ENCODE assay signal across 9 cellular contexts in the genomic region with DNA sequence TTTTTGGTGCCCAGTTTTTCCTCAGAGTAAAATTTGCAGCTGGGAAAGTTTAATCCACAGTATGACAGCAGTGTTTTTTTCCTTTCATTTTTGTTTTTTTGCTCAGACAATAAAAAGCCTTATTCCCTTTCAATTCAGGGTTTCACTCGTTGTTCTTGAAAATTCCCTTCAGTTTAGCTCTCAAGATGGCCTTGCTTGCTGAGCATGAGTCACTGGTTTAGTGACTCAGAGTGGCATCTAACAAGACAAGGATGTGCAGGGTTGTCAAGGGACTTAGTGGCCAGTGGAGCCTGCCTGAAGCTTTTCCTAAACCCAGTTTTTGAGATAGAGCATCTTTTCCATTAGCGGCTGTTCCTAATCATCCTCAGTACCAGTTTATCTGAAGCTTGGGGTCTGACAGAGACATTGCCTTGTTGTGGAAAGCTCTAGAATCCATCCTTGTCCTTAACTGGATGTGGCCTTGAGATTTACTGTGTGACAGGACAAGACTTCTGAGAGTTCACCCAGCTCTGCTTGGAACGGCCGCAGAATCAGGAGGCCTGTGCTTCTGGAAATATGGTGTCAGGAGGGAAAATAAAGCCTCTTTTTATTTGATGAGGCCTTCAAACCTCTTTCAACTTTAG. TPM values are rescaled to one million over a fixed set of nuclear protein-coding genes. Genes with fewer than 3 reads are reported as not detected.
A peak's percentile ranks its signal among the peaks of the same experiment; 100 is the strongest.
DNase-seq lines count a peak whose midpoint lies in the region; FAIRE-seq and TF ChIP-seq lines count a peak whose summit lies in the region.
"Had no signal": no experiment of that assay in that cellular context is flagged by ENCODE, and none has a peak within 500 bp of the region (broad histone marks: within the 10 kb centered on the region; RNA-seq: fewer than 3 reads in every experiment).

No MANE protein-coding gene starts in this region.

- CTCF ChIA-PET in MCF 10A (lab: Yijun Ruan, JAX): interaction anchor here (0.6 to 1.2 kb wide), 5 partner anchors 38 to 427 kb away, joined by 3 to 6 read pairs (median 3); no protein-coding TSS in a partner anchor

- TF ChIP-seq CTCF in MCF 10A (IDR thresholded peaks at IDR 0.05; ENCODE audit: unreplicated experiment): no peak
- no peak for TF ChIP-seq CTCF in breast epithelium (IDR thresholded peaks at IDR 0.05)
- no peak for TF ChIP-seq CTCF in epithelial cell of proximal tubule (conservative IDR thresholded peaks at IDR 0.05; ENCODE audit: low read depth, low read length)
- TF ChIP-seq CTCF in right atrium auricular region (IDR thresholded peaks at IDR 0.05): no peak

- no peak for FAIRE-seq in urothelium cell line (lab: Jason Lieb, UNC)

- H3K36me3 ChIP-seq in breast epithelium (no peaks in the 10 kb centered on the region), MG63 (no peaks in the 10 kb centered on the region), right atrium auricular region (no peaks in the 10 kb centered on the region)

- BruUV-seq in MCF 10A (replicated peaks; lab: Mats Ljungman, UMichigan): no TSS peak

- H3K27me3 ChIP-seq in breast epithelium (no peaks in the 10 kb centered on the region), MG63 (peaks cover 6% of the 10 kb centered on the region; the same call in 1 of the 2 replicates), right atrium auricular region (no peaks in the 10 kb centered on the region)

- H3K27ac Mint-ChIP-seq in MCF 10A (ENCODE audit: low read depth, unreplicated experiment): peak overlapping the region; percentile 46
- H3K27ac Mint-ChIP-seq: activated B cell treated with CpG ODN at 0.5 μM for 24 hours had no signal

- no peaks in the 10 kb centered on the region for H3K9me3 Mint-ChIP-seq in MCF 10A (ENCODE audit: unreplicated experiment)
- H3K9me3 Mint-ChIP-seq: activated B cell treated with CpG ODN at 0.5 μM for 24 hours had no signal

- intact Hi-C loops in MCF 10A (cut with micrococcal nuclease): no loop called here
- intact Hi-C loops in breast epithelium (cut with DNase I; ENCODE audit: low total_unique reads): no loop called here

- H3K9me3 ChIP-seq in breast epithelium (no peaks in the 10 kb centered on the region), MG63 (no peaks in the 10 kb centered on the region), right atrium auricular region (no peaks in the 10 kb centered on the region)

- H3K4me1 ChIP-seq in breast epithelium (peaks cover 4% of the 10 kb centered on the region in 2 donors), right atrium auricular region (peaks cover 0 to 22% of the 10 kb centered on the region in 2 donors)

- H3K27me3 Mint-ChIP-seq in MCF 10A (ENCODE audit: insufficient read depth, unreplicated experiment): no peaks in the 10 kb centered on the region

- H3K36me3 Mint-ChIP-seq in MCF 10A (ENCODE audit: insufficient read depth, unreplicated experiment): no peaks in the 10 kb centered on the region

- no peak overlapping the region for H3K4me3 Mint-ChIP-seq in MCF 10A (ENCODE audit: unreplicated experiment)
- H3K4me3 Mint-ChIP-seq: activated B cell treated with CpG ODN at 0.5 μM for 24 hours had no signal

- no peak overlapping the region for H3K27ac ChIP-seq in breast epithelium
- H3K27ac ChIP-seq in right atrium auricular region: peak overlapping the region in 1 of 2 donors; percentile 30

- peaks cover 17% of the 10 kb centered on the region for H3K4me1 Mint-ChIP-seq in MCF 10A (ENCODE audit: insufficient read depth, unreplicated experiment)

- DNase-seq in MCF 10A (ENCODE audit: unreplicated experiment) (peak; percentile 70), breast epithelium (ENCODE audit: low spot score in 2 of 2) (no peak), MG63 (peak; percentile 9), epithelial cell of proximal tubule (ENCODE audit: low read depth) (peak; percentile 60), urothelium cell line (ENCODE audit: low spot score) (peak; percentile 70), GM19240 (ENCODE audit: insufficient read length, low spot score) (no peak), NOMO-1 (lab: John Stamatoyannopoulos, UW; ENCODE audit: unreplicated experiment in 2 of 2) (no peak), right atrium auricular region (ENCODE audit: low spot score) (no peak)
- DNase-seq: activated B cell treated with CpG ODN at 0.5 μM for 24 hours had no signal

- TF ChIP-seq POLR2A in breast epithelium (IDR thresholded peaks at IDR 0.05): no peak

- no peak overlapping the region for H3K4me3 ChIP-seq in breast epithelium
- no peak overlapping the region for H3K4me3 ChIP-seq in MG63
- H3K4me3 ChIP-seq in epithelial cell of proximal tubule (ENCODE audit: low read depth, low read length): no peak overlapping the region
- no peak overlapping the region for H3K4me3 ChIP-seq in right atrium auricular region

- POLR2A ChIA-PET in MCF 10A (lab: Yijun Ruan, JAX): interaction anchor here (0.6 to 1.2 kb wide), 6 partner anchors 31 to 1040 kb away, joined by 3 to 7 read pairs (median 3); no protein-coding TSS in a partner anchor

RNA-seq across cellular contexts. Expression of a gene that starts 48.4 kb away (rescaled TPM):
- total RNA-seq in MCF 10A (2022) (7.9 and 8.4 TPM in 2 replicates), breast epithelium (1 to 10 TPM in 2 of 3 donors, under 1 TPM in 1; 0.96 to 6.2 (median 4.2) TPM), epithelial cell of proximal tubule (6.9 and 14.3 TPM in 2 replicates), right atrium auricular region (10 to 100 TPM; 17.3 to 24.6 TPM)
- not detected in 2 replicates for total RNA-seq in MG63 (2014; rRNA removed; shearing (Covaris generic); ENCODE audit: low replicate concordance)

Comparison
In these comparisons a context has a peak if more than half of its experiments do, and no peak if none do; other contexts are left out.
1. DNase-seq: peak in MCF 10A (single experiment), MG63 (single experiment), epithelial cell of proximal tubule (single experiment) and urothelium cell line (single experiment); none in breast epithelium (0 of 2), GM19240 (single experiment), NOMO-1 (0 of 2) and right atrium auricular region (single experiment).